Comparison of ENCODE assay signal across 8 cellular contexts in the genomic region with DNA sequence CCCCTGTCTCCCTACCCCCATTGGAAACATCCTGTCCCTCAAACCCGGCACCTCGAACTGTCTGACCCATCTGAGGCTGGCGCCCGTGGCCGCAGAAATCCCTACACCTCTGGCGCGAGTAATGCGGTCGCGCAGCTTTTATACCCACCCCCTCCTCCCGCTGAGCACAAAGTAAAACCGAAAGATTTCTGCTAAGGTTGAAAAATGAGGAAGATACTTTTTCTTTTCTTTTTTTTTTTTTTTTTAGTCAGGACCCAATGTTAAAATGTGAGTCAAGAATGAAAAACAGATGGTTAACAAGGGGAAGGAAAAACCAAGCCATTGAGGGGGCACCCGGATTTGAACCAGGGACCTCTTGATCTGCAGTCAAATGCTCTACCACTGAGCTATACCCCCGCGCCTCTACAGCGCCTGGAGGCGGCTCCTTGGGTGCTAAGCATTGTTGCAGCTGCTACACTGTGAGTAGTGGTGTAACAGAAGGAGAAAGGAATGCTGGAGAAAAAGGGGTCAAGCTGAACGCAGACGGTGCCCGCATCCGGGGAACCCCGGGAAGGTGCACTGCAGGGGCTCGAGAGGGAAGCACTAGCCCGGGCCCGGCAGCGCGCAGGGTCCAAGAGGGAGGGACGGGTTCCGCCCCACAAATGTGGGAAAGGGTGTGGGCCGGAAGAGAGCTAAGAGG. TPM values are rescaled to one million over a fixed set of nuclear protein-coding genes. Genes with fewer than 3 reads are reported as not detected.
A peak's percentile ranks its signal among the peaks of the same experiment; 100 is the strongest.
DNase-seq lines count a peak whose midpoint lies in the region; ATAC-seq and TF ChIP-seq lines count a peak whose summit lies in the region.

No MANE protein-coding gene starts in this region.

- TF ChIP-seq CTCF in IMR-90 (conservative IDR thresholded peaks at IDR 0.05; ENCODE audit: low read depth, low read length) (peak; percentile 42), epithelial cell of proximal tubule (conservative IDR thresholded peaks at IDR 0.05; ENCODE audit: low read depth, low read length) (peak; percentile 42)

- peak overlapping the region; percentile 86 for H2AK5ac ChIP-seq in IMR-90 (ENCODE audit: low read depth, low read length)

- H4K91ac ChIP-seq in IMR-90 (ENCODE audit: insufficient read depth, low read depth, low read length) = peak overlapping the region; percentile 83

- H2BK120ac ChIP-seq in IMR-90 (ENCODE audit: low read depth, low read length) = peak overlapping the region; percentile 91

- DNase-seq in DMS 273 (lab: John Stamatoyannopoulos, UW; ENCODE audit: unreplicated experiment) (peak; percentile 93), IMR-90 (peak; percentile 88), OCI-M2 (lab: John Stamatoyannopoulos, UW; ENCODE audit: unreplicated experiment) (peak; percentile 70), epithelial cell of proximal tubule (ENCODE audit: low read depth) (peak; percentile 72)
- DNase-seq in activated T-cell treated with anti-CD3 and anti-CD28 coated beads, Interleukin-2, amount 50 U/mL, for 1 hour = peak; percentile 91
- DNase-seq in stimulated activated CD8-positive, alpha-beta memory T cell treated with anti-CD3 and anti-CD28 coated beads, Interleukin-7, amount 100 ng/mL, for 1 hour (ENCODE audit: low read depth in 2 of 2) = peak; percentile 70 to 82

- peak overlapping the region; percentile 90 for H3K4me3 ChIP-seq in IMR-90 (ENCODE audit: insufficient read depth, low read depth, low read length)
- H3K4me3 ChIP-seq in epithelial cell of proximal tubule (ENCODE audit: low read depth, low read length) = peak overlapping the region; percentile 90
- H3K4me3 ChIP-seq in mucosa of stomach (ENCODE audit: low read length) = peak overlapping the region; percentile 92

- WGBS in IMR-90 (ENCODE audit: extremely low coverage in 2 of 2, insufficient read length in 1 of 2), 2 experiments = 0% methylated on average over 9 of the region's 30 CpGs; no CpG with 5 or more reads in 1 of the 2 experiments

- peak overlapping the region; percentile 90 for H3K27ac ChIP-seq in IMR-90 (ENCODE audit: insufficient read depth, low read length)

- no peak; the same call in none of the 2 replicates for TF ChIP-seq POLR2A in IMR-90 (IDR thresholded peaks at IDR 0.05; ENCODE audit: low read depth, low read length)

- H3K27me3 ChIP-seq in IMR-90 (ENCODE audit: control insufficient read depth, insufficient read depth, low read length) (no peaks in the 10 kb centered on the region), mucosa of stomach (ENCODE audit: control insufficient read depth, insufficient read depth, low read length) (no peaks in the 10 kb centered on the region)

- H3K36me3 ChIP-seq in IMR-90 (ENCODE audit: control insufficient read depth, insufficient read depth, low read length) = peaks cover 21% of the 10 kb centered on the region
- H3K36me3 ChIP-seq in mucosa of stomach (ENCODE audit: control insufficient read depth, insufficient read depth, low read length) = peaks cover 10% of the 10 kb centered on the region

- peak overlapping the region; percentile 95 for H2AFZ ChIP-seq in IMR-90 (replicated peaks; ENCODE audit: low read length, poor library complexity)

- dilution Hi-C loops in IMR-90 (cut with HindIII; ENCODE audit: low sequenced_read_pairs, unreplicated experiment) = no loop called here

- H4K8ac ChIP-seq in IMR-90 (ENCODE audit: low read depth in 2 of 2, low read length in 2 of 2) = peak overlapping the region; percentile 81 to 94

- no TSS peak for BruUV-seq in IMR-90 (replicated peaks; lab: Mats Ljungman, UMichigan)

- TF ChIP-seq RAD21 in IMR-90 (IDR thresholded peaks at IDR 0.05; ENCODE audit: low read length) = no peak

- H3K56ac ChIP-seq in IMR-90 (ENCODE audit: extremely low read depth, insufficient read depth, low read length) = peak overlapping the region; percentile 94

- H3K4ac ChIP-seq in IMR-90 (ENCODE audit: low read depth, low read length) = peak overlapping the region; percentile 97

- H2BK20ac ChIP-seq in IMR-90 (ENCODE audit: low read depth, low read length) = peak overlapping the region; percentile 74

- intact Hi-C loops in IMR-90 (cut with micrococcal nuclease) = loop anchor here (1.0 to 5.0 kb wide), 3 partner anchors 14 to 284 kb away; no protein-coding TSS in a partner anchor

- H3K4me2 ChIP-seq in IMR-90 (ENCODE audit: low read depth, low read length) = peak overlapping the region; percentile 94

- H3K23ac ChIP-seq in IMR-90 (ENCODE audit: low read depth, low read length) = peak overlapping the region; percentile 95

- peak overlapping the region; percentile 92; the same call in 1 of the 3 replicates for H2BK15ac ChIP-seq in IMR-90 (ENCODE audit: low read depth, low read length)

- CTCF ChIA-PET in IMR-90 (lab: Yijun Ruan, JAX) = interaction anchor here (0.6 to 0.8 kb wide), 2 partner anchors 15 to 95 kb away, joined by 5 to 6 read pairs; a partner anchor contains a TSS

- H3K9me3 ChIP-seq in IMR-90 (ENCODE audit: control insufficient read depth, insufficient read depth, low read length) (no peaks in the 10 kb centered on the region), mucosa of stomach (ENCODE audit: control insufficient read depth, low read length) (no peaks in the 10 kb centered on the region)

- peak overlapping the region; percentile 55 for H4K5ac ChIP-seq in IMR-90 (ENCODE audit: low read depth, low read length)

- peak overlapping the region; percentile 89 for H2BK5ac ChIP-seq in IMR-90 (ENCODE audit: low read depth, low read length, poor library complexity, severe bottlenecking)

- in situ Hi-C loops in IMR-90 (cut with MboI; ENCODE audit: low sequenced_read_pairs) = no loop called here

- POLR2A ChIA-PET in IMR-90 (lab: Charles Lee; ENCODE audit: unreplicated experiment) = interaction anchor here (0.6 to 1.3 kb wide), 4 partner anchors 8 to 56 kb away, joined by 4 to 8 read pairs (median 4); a partner anchor contains a TSS

- H3K9ac ChIP-seq in IMR-90 (ENCODE audit: low read depth, low read length) = peak overlapping the region; percentile 86
- peak overlapping the region; percentile 97 for H3K9ac ChIP-seq in mucosa of stomach (ENCODE audit: low read length)

- H3K14ac ChIP-seq in IMR-90 (replicated peaks; ENCODE audit: low read depth, low read length) = peak overlapping the region; percentile 96

- peaks cover 25% of the 10 kb centered on the region for H3K4me1 ChIP-seq in IMR-90 (ENCODE audit: control insufficient read depth, insufficient read depth, low read length)
- H3K4me1 ChIP-seq in mucosa of stomach (ENCODE audit: control insufficient read depth, insufficient read depth, low read length) = peaks cover 36% of the 10 kb centered on the region

- H3K18ac ChIP-seq in IMR-90 (ENCODE audit: low read depth, low read length) = peak overlapping the region; percentile 77

- ATAC-seq in GM21423 (IDR thresholded peaks at IDR 0.05; ENCODE audit: unreplicated experiment) (peak; percentile 35), IMR-90 (ENCODE audit: low read depth) (peak; percentile 27)

- peak overlapping the region; percentile 100 for H2AK9ac ChIP-seq in IMR-90 (replicated peaks; ENCODE audit: low read depth, low read length, poor library complexity)

- peaks cover 36% of the 10 kb centered on the region for H4K20me1 ChIP-seq in IMR-90 (ENCODE audit: insufficient read depth, low read length)

- peaks cover 0 to 33% of the 10 kb centered on the region in 2 experiments; a peak in 2 of 4 replicates for H3K79me1 ChIP-seq in IMR-90 (ENCODE audit: low read depth in 1 of 2, low read length in 2 of 2)

- H3K9me1 ChIP-seq in IMR-90 (ENCODE audit: insufficient read depth, low read length) = peaks cover 25% of the 10 kb centered on the region

TF ChIP-seq in IMR-90, 13 proteins besides CTCF, POLR2A, EP300 and RAD21:
- peak; percentile 78 for TF ChIP-seq FOS (IDR thresholded peaks at IDR 0.05; ENCODE audit: low read depth, low read length)
- TF ChIP-seq MXI1 (IDR thresholded peaks at IDR 0.05; ENCODE audit: borderline replicate concordance, low read depth, low read length) = no peak
- no peak for TF ChIP-seq RFX5 (IDR thresholded peaks at IDR 0.05; ENCODE audit: low read depth, low read length)
- peak; percentile 62; the same call in 1 of the 2 replicates for TF ChIP-seq CEBPB (IDR thresholded peaks at IDR 0.05; ENCODE audit: low read depth, low read length)
- TF ChIP-seq MAZ (IDR thresholded peaks at IDR 0.05; ENCODE audit: borderline replicate concordance, low read depth, low read length) = peak; percentile 57; the same call in 1 of the 2 replicates

RNA-seq across cellular contexts. Expression of a gene that starts 0.8 kb away (rescaled TPM):
- total RNA-seq in IMR-90 (2012; rRNA removed) (79.8 and 113 TPM in 2 replicates), epithelial cell of proximal tubule (261 and 308 TPM in 2 replicates)
- 262 and 304 TPM in 2 replicates for polyA plus RNA-seq in IMR-90 (2012; rRNA removed)
- 126 and 206 TPM in 2 replicates for polyA plus RNA-seq in IMR-90 (2012; cell fraction: cytosol; rRNA removed)
- polyA plus RNA-seq in IMR-90 (2012; cell fraction: nucleus; rRNA removed; ENCODE audit: low replicate concordance) = 161 and 251 TPM in 2 replicates

RNA-seq across cellular contexts. Expression of a gene that starts 15.6 kb away (rescaled TPM):
- total RNA-seq in IMR-90 (2012; rRNA removed) (1,170 and 2,401 TPM in 2 replicates), epithelial cell of proximal tubule (1,471 and 1,718 TPM in 2 replicates)
- 1,882 and 2,308 TPM in 2 replicates for polyA plus RNA-seq in IMR-90 (2012; rRNA removed)
- 437 and 806 TPM in 2 replicates for polyA plus RNA-seq in IMR-90 (2012; cell fraction: cytosol; rRNA removed)
- 76.8 and 944 TPM in 2 replicates for polyA plus RNA-seq in IMR-90 (2012; cell fraction: nucleus; rRNA removed; ENCODE audit: low replicate concordance)

RNA-seq across cellular contexts. Expression of a gene that starts 44.0 kb away (rescaled TPM):
- total RNA-seq in IMR-90 (2012; rRNA removed) (9.1 and 9.7 TPM in 2 replicates), epithelial cell of proximal tubule (9.6 and 13.9 TPM in 2 replicates)
- polyA plus RNA-seq in IMR-90 (2012; rRNA removed) = 14.9 and 16.1 TPM in 2 replicates
- 3.5 and 6.3 TPM in 2 replicates for polyA plus RNA-seq in IMR-90 (2012; cell fraction: cytosol; rRNA removed)
- 23.8 and 64.0 TPM in 2 replicates for polyA plus RNA-seq in IMR-90 (2012; cell fraction: nucleus; rRNA removed; ENCODE audit: low replicate concordance)

Comparison
In these comparisons a context has a peak if more than half of its experiments do, and no peak if none do; other contexts are left out.
1. Peak in every context shown above with its lines: DNase-seq, ATAC-seq, H3K4me3 ChIP-seq and H3K27ac ChIP-seq.